19 cellular contexts compared by ENCODE assay signal in the genomic region with DNA sequence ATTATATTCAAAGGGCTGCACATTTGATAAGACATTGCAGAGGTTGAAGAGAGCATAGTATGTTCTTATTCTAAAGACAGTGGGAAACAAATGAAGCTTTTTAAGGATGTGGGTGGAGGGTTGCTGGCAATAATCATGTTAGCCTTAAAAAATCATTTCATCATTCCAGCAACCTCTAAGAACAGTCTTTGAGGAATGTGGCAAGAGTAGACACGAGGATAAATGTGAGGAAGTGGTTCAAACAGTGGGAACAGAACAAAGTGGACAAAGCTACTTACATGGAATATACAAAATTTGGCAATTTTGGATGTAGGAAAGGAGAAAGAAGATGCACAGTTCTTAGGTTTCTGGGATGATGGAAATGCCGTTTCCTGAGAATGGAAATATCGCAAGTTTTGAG.
DNase-seq lines count a peak whose midpoint lies in the region; ATAC-seq and TF ChIP-seq lines count a peak whose summit lies in the region.
"Had no signal": no experiment of that assay in that cellular context is flagged by ENCODE, and none has a peak within 500 bp of the region (broad histone marks: within the 10 kb centered on the region; RNA-seq: fewer than 3 reads in every experiment).

No MANE protein-coding gene starts in this region.

- peaks cover 11% of the 10 kb centered on the region for H3K4me1 ChIP-seq in upper lobe of right lung
- H3K4me1 ChIP-seq in CD8-positive, alpha-beta memory T cell (ENCODE audit: insufficient read depth, low read length) = no peaks in the 10 kb centered on the region

- H3K9me3 ChIP-seq in upper lobe of right lung = no peaks in the 10 kb centered on the region
- no peaks in the 10 kb centered on the region for H3K9me3 ChIP-seq in CD8-positive, alpha-beta memory T cell (ENCODE audit: low read length)
- H3K9me3 ChIP-seq: BLaER1 had no signal

- peaks cover 0 to 2% (median 0%) of the 10 kb centered on the region in 5 donors for H3K9me3 Mint-ChIP-seq in CD8-positive, alpha-beta memory T cell
- H3K9me3 Mint-ChIP-seq: CD8-positive, alpha-beta T cell had no signal

- H3K36me3 ChIP-seq in upper lobe of right lung = no peaks in the 10 kb centered on the region
- no peaks in the 10 kb centered on the region for H3K36me3 ChIP-seq in CD8-positive, alpha-beta memory T cell (ENCODE audit: insufficient read depth, low read length)
- H3K36me3 ChIP-seq: BLaER1 had no signal

- intact Hi-C loops in upper lobe of right lung (cut with DNase I) = no loop called here

- TF ChIP-seq CTCF in upper lobe of right lung (IDR thresholded peaks at IDR 0.05) = no peak

- no peak overlapping the region for H3K4me3 ChIP-seq in upper lobe of right lung
- H3K4me3 ChIP-seq in CD8-positive, alpha-beta memory T cell (ENCODE audit: low read length) = no peak overlapping the region
- H3K4me3 ChIP-seq: BLaER1, GM23248 had no signal

- DNase-seq in amniotic epithelial cell (ENCODE audit: low read depth) (peak; percentile 36), foreskin melanocyte (peak; percentile 36), upper lobe of right lung (no peak)
- DNase-seq in activated CD8-positive, alpha-beta memory T cell treated with anti-CD3 and anti-CD28 coated beads for 24 hours = no peak
- DNase-seq in CD8-positive, alpha-beta memory T cell = no peak
- no peak for DNase-seq in activated CD4-positive, alpha-beta T cell treated with anti-CD3 and anti-CD28 coated beads, Interleukin-2, amount 50 U/mL, for 1 hour
- DNase-seq: Calu3; CD4-positive, CD25-positive, alpha-beta regulatory T cell; CD8-positive, alpha-beta T cell; COR-L47; DMS53; DMS79 treated with DMSO at 0.1 percent for 48 hours; GF-D8; GM23248; H7; HCEC 1CT had no signal

- no peaks in the 10 kb centered on the region for H3K27me3 ChIP-seq in upper lobe of right lung
- H3K27me3 ChIP-seq in CD8-positive, alpha-beta memory T cell (ENCODE audit: insufficient read depth, low read length, poor library complexity, severe bottlenecking) = no peaks in the 10 kb centered on the region
- H3K27me3 ChIP-seq: BLaER1 had no signal

- H3K27ac ChIP-seq in upper lobe of right lung = no peak overlapping the region
- H3K27ac ChIP-seq in CD8-positive, alpha-beta memory T cell (ENCODE audit: low read depth, low read length) = no peak overlapping the region
- H3K27ac ChIP-seq: BLaER1, C4-2B, GM23248 had no signal

- CTCF ChIA-PET in CD8-positive, alpha-beta memory T cell (lab: Charles Lee) = no interaction called here

- no peak overlapping the region for H3K4me3 Mint-ChIP-seq in CD8-positive, alpha-beta memory T cell
- H3K4me3 Mint-ChIP-seq: B cell; CD4-positive, CD25-positive, alpha-beta regulatory T cell; CD8-positive, alpha-beta T cell had no signal

- H3K4me1 Mint-ChIP-seq in CD8-positive, alpha-beta memory T cell = peaks cover 0 to 6% (median 1%) of the 10 kb centered on the region in 3 donors

- H3K27me3 Mint-ChIP-seq in CD8-positive, alpha-beta memory T cell = peaks cover 0 to 3% of the 10 kb centered on the region in 2 donors
- H3K27me3 Mint-ChIP-seq: B cell; CD4-positive, CD25-positive, alpha-beta regulatory T cell had no signal

- peak; percentile 65 for ATAC-seq in upper lobe of right lung
- ATAC-seq: CD8-positive, alpha-beta T cell had no signal

- POLR2A ChIA-PET in CD8-positive, alpha-beta memory T cell (lab: Charles Lee) = no interaction called here

- H3K27ac Mint-ChIP-seq in CD8-positive, alpha-beta memory T cell = no peak overlapping the region
- H3K27ac Mint-ChIP-seq: B cell; CD4-positive, CD25-positive, alpha-beta regulatory T cell; CD8-positive, alpha-beta T cell had no signal

- peaks cover 20 to 68% (median 21%) of the 10 kb centered on the region in 3 donors for H3K36me3 Mint-ChIP-seq in CD8-positive, alpha-beta memory T cell

Comparison
In these comparisons a context has a peak if more than half of its experiments do, and no peak if none do; other contexts are left out.
1. DNase-seq: peak in amniotic epithelial cell (single experiment) and foreskin melanocyte (single experiment); none in upper lobe of right lung (single experiment), activated CD8-positive, alpha-beta memory T cell treated with anti-CD3 and anti-CD28 coated beads for 24 hours (single experiment), CD8-positive, alpha-beta memory T cell (0 of 5) and activated CD4-positive, alpha-beta T cell treated with anti-CD3 and anti-CD28 coated beads, Interleukin-2, amount 50 U/mL, for 1 hour (single experiment).